1 cellular context compared by ENCODE assay signal in the genomic region with DNA sequence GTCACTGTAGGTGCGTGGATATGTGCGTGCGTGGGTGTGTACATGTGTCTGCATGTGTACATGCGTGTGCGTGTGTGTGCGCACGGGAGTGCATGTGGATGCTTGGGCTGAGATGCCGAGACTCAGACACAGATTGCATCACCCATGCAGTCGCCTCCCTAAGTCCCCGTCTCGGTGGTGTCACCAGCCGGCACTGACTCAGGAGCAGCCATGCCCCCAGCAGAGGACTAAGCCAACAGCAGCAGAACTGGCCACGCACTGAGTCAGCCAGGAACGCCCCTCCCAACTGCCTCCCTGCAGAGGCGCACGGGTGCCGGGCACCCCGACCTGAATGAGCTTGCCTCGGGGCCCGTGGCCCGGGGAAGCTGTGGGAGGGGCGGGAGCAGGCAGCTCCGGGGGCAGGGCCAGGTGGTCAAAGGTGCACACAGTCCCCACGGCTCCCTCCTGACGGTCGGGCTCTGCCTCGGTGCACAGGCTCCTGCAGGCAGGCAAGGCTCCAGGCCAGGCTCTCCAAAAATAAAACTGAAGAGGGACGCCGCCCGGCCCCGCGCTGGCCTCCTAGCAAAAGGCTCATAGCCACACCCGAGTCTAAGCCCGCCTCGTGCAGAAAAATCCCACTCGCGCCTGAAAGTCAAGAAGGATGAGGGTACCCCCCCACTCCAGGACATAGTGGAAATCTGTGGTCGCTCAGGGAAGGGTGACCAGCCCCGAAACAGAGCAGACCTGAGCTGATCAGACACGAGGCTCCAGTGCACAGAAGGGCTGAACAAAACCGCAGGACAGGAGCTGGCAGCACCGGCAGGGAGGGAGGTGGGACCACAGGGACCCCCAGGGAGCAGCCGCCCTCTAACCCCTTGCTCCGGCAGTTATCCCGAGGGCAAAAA.
A peak's percentile ranks its signal among the peaks of the same experiment; 100 is the strongest.
TF ChIP-seq lines count a peak whose summit lies in the region.

No MANE protein-coding gene starts in this region.

TF ChIP-seq in HepG2, 621 proteins besides CTCF, POLR2A, EP300 and RAD21 (continues in another document):
- TF ChIP-seq ZSCAN9 (CRISPR knock-in tag; IDR thresholded peaks at IDR 0.05; ENCODE audit: borderline replicate concordance) (peak; percentile 50; the same call in 1 of the 2 replicates), ZNF724P (CRISPR knock-in tag; IDR thresholded peaks at IDR 0.05; ENCODE audit: borderline replicate concordance) (0 out of 2 replicates have a peak, but pooled peaks have one; percentile 52), MAFK (conservative IDR thresholded peaks at IDR 0.05 in 1 of 2, IDR thresholded peaks at IDR 0.05 in 1 of 2; ENCODE audit: low read length in 2 of 2) (0 out of 4 replicates have a peak, but pooled peaks of 1 of the 2 experiments have one; percentile 1), HNRNPL (IDR thresholded peaks at IDR 0.05; ENCODE audit: low read depth, low read length) (peak; percentile 48; the same call in 1 of the 2 replicates), ZNF235 (CRISPR knock-in tag; IDR thresholded peaks at IDR 0.05; ENCODE audit: borderline replicate concordance) (0 out of 2 replicates have a peak, but pooled peaks have one; percentile 64), ZNF605 (CRISPR knock-in tag; IDR thresholded peaks at IDR 0.05) (no peak), GABPB1 (CRISPR knock-in tag; IDR thresholded peaks at IDR 0.05) (peak; percentile 48), ZNF552 (CRISPR knock-in tag; IDR thresholded peaks at IDR 0.05; ENCODE audit: borderline replicate concordance) (0 out of 2 replicates have a peak, but pooled peaks have one; percentile 73), ZBTB42 (CRISPR knock-in tag; IDR thresholded peaks at IDR 0.05) (no peak), FOSL2 (CRISPR knock-in tag; IDR thresholded peaks at IDR 0.05) (peak; percentile 87), ZNF441 (CRISPR knock-in tag; IDR thresholded peaks at IDR 0.05; ENCODE audit: borderline replicate concordance) (no peak), ERF (CRISPR knock-in tag; IDR thresholded peaks at IDR 0.05) (0 out of 2 replicates have a peak, but pooled peaks have one; percentile 59), TAF1 (CRISPR knock-in tag; IDR thresholded peaks at IDR 0.05) (peak; percentile 38; the same call in 1 of the 2 replicates), SOX5 (CRISPR knock-in tag; IDR thresholded peaks at IDR 0.05; ENCODE audit: borderline replicate concordance) (peak; percentile 40; the same call in 1 of the 2 replicates)
- TF ChIP-seq, protein P1, sequence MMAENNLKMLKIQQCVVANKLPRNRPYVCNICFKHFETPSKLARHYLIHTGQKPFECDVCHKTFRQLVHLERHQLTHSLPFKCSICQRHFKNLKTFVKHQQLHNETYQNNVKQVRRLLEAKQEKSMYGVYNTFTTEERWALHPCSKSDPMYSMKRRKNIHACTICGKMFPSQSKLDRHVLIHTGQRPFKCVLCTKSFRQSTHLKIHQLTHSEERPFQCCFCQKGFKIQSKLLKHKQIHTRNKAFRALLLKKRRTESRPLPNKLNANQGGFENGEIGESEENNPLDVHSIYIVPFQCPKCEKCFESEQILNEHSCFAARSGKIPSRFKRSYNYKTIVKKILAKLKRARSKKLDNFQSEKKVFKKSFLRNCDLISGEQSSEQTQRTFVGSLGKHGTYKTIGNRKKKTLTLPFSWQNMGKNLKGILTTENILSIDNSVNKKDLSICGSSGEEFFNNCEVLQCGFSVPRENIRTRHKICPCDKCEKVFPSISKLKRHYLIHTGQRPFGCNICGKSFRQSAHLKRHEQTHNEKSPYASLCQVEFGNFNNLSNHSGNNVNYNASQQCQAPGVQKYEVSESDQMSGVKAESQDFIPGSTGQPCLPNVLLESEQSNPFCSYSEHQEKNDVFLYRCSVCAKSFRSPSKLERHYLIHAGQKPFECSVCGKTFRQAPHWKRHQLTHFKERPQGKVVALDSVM (CRISPR knock-in tag; IDR thresholded peaks at IDR 0.05): 0 out of 2 replicates have a peak, but pooled peaks have one; percentile 17
- TF ChIP-seq, protein P2, sequence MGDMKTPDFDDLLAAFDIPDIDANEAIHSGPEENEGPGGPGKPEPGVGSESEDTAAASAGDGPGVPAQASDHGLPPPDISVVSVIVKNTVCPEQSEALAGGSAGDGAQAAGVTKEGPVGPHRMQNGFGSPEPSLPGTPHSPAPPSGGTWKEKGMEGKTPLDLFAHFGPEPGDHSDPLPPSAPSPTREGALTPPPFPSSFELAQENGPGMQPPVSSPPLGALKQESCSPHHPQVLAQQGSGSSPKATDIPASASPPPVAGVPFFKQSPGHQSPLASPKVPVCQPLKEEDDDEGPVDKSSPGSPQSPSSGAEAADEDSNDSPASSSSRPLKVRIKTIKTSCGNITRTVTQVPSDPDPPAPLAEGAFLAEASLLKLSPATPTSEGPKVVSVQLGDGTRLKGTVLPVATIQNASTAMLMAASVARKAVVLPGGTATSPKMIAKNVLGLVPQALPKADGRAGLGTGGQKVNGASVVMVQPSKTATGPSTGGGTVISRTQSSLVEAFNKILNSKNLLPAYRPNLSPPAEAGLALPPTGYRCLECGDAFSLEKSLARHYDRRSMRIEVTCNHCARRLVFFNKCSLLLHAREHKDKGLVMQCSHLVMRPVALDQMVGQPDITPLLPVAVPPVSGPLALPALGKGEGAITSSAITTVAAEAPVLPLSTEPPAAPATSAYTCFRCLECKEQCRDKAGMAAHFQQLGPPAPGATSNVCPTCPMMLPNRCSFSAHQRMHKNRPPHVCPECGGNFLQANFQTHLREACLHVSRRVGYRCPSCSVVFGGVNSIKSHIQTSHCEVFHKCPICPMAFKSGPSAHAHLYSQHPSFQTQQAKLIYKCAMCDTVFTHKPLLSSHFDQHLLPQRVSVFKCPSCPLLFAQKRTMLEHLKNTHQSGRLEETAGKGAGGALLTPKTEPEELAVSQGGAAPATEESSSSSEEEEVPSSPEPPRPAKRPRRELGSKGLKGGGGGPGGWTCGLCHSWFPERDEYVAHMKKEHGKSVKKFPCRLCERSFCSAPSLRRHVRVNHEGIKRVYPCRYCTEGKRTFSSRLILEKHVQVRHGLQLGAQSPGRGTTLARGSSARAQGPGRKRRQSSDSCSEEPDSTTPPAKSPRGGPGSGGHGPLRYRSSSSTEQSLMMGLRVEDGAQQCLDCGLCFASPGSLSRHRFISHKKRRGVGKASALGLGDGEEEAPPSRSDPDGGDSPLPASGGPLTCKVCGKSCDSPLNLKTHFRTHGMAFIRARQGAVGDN (CRISPR knock-in tag; IDR thresholded peaks at IDR 0.05): peak; percentile 84
- TF ChIP-seq, protein P3, sequence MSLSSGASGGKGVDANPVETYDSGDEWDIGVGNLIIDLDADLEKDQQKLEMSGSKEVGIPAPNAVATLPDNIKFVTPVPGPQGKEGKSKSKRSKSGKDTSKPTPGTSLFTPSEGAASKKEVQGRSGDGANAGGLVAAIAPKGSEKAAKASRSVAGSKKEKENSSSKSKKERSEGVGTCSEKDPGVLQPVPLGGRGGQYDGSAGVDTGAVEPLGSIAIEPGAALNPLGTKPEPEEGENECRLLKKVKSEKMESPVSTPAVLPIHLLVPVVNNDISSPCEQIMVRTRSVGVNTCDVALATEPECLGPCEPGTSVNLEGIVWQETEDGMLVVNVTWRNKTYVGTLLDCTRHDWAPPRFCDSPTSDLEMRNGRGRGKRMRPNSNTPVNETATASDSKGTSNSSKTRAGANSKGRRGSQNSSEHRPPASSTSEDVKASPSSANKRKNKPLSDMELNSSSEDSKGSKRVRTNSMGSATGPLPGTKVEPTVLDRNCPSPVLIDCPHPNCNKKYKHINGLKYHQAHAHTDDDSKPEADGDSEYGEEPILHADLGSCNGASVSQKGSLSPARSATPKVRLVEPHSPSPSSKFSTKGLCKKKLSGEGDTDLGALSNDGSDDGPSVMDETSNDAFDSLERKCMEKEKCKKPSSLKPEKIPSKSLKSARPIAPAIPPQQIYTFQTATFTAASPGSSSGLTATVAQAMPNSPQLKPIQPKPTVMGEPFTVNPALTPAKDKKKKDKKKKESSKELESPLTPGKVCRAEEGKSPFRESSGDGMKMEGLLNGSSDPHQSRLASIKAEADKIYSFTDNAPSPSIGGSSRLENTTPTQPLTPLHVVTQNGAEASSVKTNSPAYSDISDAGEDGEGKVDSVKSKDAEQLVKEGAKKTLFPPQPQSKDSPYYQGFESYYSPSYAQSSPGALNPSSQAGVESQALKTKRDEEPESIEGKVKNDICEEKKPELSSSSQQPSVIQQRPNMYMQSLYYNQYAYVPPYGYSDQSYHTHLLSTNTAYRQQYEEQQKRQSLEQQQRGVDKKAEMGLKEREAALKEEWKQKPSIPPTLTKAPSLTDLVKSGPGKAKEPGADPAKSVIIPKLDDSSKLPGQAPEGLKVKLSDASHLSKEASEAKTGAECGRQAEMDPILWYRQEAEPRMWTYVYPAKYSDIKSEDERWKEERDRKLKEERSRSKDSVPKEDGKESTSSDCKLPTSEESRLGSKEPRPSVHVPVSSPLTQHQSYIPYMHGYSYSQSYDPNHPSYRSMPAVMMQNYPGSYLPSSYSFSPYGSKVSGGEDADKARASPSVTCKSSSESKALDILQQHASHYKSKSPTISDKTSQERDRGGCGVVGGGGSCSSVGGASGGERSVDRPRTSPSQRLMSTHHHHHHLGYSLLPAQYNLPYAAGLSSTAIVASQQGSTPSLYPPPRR (CRISPR knock-in tag; IDR thresholded peaks at IDR 0.05; ENCODE audit: borderline replicate concordance): peak; percentile 34; the same call in 1 of the 2 replicates
- TF ChIP-seq, protein P4, sequence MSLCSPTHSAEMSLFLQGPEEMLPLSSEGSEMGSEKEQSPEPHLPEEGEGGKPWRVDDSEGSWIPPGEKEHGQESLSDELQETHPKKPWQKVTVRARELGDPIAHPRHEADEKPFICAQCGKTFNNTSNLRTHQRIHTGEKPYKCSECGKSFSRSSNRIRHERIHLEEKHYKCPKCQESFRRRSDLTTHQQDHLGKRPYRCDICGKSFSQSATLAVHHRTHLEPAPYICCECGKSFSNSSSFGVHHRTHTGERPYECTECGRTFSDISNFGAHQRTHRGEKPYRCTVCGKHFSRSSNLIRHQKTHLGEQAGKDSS (CRISPR knock-in tag; IDR thresholded peaks at IDR 0.05; ENCODE audit: borderline replicate concordance, low read depth): peak; percentile 72; the same call in 1 of the 2 replicates
- TF ChIP-seq, protein P5, sequence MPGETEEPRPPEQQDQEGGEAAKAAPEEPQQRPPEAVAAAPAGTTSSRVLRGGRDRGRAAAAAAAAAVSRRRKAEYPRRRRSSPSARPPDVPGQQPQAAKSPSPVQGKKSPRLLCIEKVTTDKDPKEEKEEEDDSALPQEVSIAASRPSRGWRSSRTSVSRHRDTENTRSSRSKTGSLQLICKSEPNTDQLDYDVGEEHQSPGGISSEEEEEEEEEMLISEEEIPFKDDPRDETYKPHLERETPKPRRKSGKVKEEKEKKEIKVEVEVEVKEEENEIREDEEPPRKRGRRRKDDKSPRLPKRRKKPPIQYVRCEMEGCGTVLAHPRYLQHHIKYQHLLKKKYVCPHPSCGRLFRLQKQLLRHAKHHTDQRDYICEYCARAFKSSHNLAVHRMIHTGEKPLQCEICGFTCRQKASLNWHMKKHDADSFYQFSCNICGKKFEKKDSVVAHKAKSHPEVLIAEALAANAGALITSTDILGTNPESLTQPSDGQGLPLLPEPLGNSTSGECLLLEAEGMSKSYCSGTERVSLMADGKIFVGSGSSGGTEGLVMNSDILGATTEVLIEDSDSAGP (CRISPR knock-in tag; IDR thresholded peaks at IDR 0.05; ENCODE audit: borderline replicate concordance): peak; percentile 69; the same call in 1 of the 2 replicates
- TF ChIP-seq, protein P6, sequence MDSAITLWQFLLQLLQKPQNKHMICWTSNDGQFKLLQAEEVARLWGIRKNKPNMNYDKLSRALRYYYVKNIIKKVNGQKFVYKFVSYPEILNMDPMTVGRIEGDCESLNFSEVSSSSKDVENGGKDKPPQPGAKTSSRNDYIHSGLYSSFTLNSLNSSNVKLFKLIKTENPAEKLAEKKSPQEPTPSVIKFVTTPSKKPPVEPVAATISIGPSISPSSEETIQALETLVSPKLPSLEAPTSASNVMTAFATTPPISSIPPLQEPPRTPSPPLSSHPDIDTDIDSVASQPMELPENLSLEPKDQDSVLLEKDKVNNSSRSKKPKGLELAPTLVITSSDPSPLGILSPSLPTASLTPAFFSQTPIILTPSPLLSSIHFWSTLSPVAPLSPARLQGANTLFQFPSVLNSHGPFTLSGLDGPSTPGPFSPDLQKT (CRISPR knock-in tag; IDR thresholded peaks at IDR 0.05; ENCODE audit: borderline replicate concordance): no peak
- TF ChIP-seq, protein P7, sequence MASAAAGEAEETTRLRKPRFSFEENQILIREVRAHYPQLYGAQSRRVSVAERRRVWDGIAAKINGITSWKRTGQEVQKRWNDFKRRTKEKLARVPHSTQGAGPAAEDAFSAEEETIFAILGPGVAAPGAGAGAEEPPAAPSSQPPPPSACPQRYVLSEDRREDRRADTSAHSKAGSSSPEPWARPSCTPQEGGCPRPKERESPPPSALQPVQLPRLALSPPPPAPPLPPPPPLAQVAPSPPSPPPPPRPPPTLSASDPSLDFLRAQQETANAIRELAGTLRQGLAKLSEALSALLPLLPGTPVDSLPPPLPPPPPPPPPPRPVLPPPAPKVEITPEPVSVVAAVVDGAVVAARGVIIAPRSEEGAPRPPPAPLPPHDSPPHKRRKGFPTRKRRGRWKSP (CRISPR knock-in tag; IDR thresholded peaks at IDR 0.05): peak; percentile 42; the same call in 1 of the 2 replicates
- TF ChIP-seq, protein P8, sequence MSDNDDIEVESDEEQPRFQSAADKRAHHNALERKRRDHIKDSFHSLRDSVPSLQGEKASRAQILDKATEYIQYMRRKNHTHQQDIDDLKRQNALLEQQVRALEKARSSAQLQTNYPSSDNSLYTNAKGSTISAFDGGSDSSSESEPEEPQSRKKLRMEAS (IDR thresholded peaks at IDR 0.05): peak; percentile 48; the same call in 1 of the 2 replicates
- TF ChIP-seq, protein P9, sequence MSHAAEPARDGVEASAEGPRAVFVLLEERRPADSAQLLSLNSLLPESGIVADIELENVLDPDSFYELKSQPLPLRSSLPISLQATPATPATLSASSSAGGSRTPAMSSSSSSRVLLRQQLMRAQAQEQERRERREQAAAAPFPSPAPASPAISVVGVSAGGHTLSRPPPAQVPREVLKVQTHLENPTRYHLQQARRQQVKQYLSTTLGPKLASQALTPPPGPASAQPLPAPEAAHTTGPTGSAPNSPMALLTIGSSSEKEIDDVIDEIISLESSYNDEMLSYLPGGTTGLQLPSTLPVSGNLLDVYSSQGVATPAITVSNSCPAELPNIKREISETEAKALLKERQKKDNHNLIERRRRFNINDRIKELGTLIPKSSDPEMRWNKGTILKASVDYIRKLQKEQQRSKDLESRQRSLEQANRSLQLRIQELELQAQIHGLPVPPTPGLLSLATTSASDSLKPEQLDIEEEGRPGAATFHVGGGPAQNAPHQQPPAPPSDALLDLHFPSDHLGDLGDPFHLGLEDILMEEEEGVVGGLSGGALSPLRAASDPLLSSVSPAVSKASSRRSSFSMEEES (CRISPR knock-in tag; IDR thresholded peaks at IDR 0.05): 0 out of 2 replicates have a peak, but pooled peaks have one; percentile 45
